In genomic region chr12:21828111-21828775, GRCh38 we compare ENCODE assay signal across 18 cellular contexts. TPM values are rescaled to one million over a fixed set of nuclear protein-coding genes. Genes with fewer than 3 reads are reported as not detected.
DNase-seq lines count a peak whose midpoint lies in the region; ATAC-seq and TF ChIP-seq lines count a peak whose summit lies in the region.
"Had no signal": no experiment of that assay in that cellular context is flagged by ENCODE, and none has a peak within 500 bp of the region (broad histone marks: within the 10 kb centered on the region; RNA-seq: fewer than 3 reads in every experiment).

No MANE protein-coding gene starts in this region.

- no peak overlapping the region for H3K27ac Mint-ChIP-seq in mesothelial cell of epicardium
- H3K27ac Mint-ChIP-seq: activated CD4-positive, alpha-beta memory T cell treated with anti-CD3 and anti-CD28 coated beads for 36 hours; stimulated activated naive CD8-positive, alpha-beta T cell treated with anti-CD3 and anti-CD28 coated beads, Interleukin-15, amount 100 ng/mL, for 72 hours had no signal

- H3K9me3 Mint-ChIP-seq in mesothelial cell of epicardium: no peaks in the 10 kb centered on the region
- H3K9me3 Mint-ChIP-seq: activated CD4-positive, alpha-beta memory T cell treated with anti-CD3 and anti-CD28 coated beads for 36 hours; stimulated activated naive CD8-positive, alpha-beta T cell treated with anti-CD3 and anti-CD28 coated beads, Interleukin-15, amount 100 ng/mL, for 72 hours had no signal

- WGBS in gastroesophageal sphincter (ENCODE audit: low coverage in 1 of 2), 2 donors: 43 to 53% methylated on average over 4 to 5 of the region's 5 CpGs

- no peak overlapping the region for H3K4me3 ChIP-seq in OCI-LY3 (ENCODE audit: low read length)
- H3K4me3 ChIP-seq in gastroesophageal sphincter: no peak overlapping the region

- H3K36me3 Mint-ChIP-seq in mesothelial cell of epicardium: no peaks in the 10 kb centered on the region
- H3K36me3 Mint-ChIP-seq: activated CD4-positive, alpha-beta memory T cell treated with anti-CD3 and anti-CD28 coated beads for 36 hours had no signal

- H3K27me3 ChIP-seq in OCI-LY3 (ENCODE audit: low read depth, low read length) (no peaks in the 10 kb centered on the region), gastroesophageal sphincter (no peaks in the 10 kb centered on the region)

- H3K79me2 ChIP-seq in OCI-LY3 (ENCODE audit: low read length): no peaks in the 10 kb centered on the region

- H4K20me1 ChIP-seq in OCI-LY3 (ENCODE audit: insufficient read depth, low read length): no peaks in the 10 kb centered on the region

- ATAC-seq in gastroesophageal sphincter (peak; percentile 75), sciatic nerve (peak; percentile 16), GM18909 (IDR thresholded peaks at IDR 0.05; ENCODE audit: poor library complexity, unreplicated experiment) (no peak), HG02763 (IDR thresholded peaks at IDR 0.05; ENCODE audit: unreplicated experiment) (no peak)
- ATAC-seq: stimulated activated naive CD8-positive, alpha-beta T cell treated with anti-CD3 and anti-CD28 coated beads, Interleukin-15, amount 100 ng/mL, for 72 hours had no signal

- peak; percentile 6 for TF ChIP-seq EP300 in gastroesophageal sphincter (IDR thresholded peaks at IDR 0.05)

- intact Hi-C loops in sciatic nerve (cut with DNase I): no loop called here

- no peak for TF ChIP-seq POLR2A in gastroesophageal sphincter (IDR thresholded peaks at IDR 0.05)

- peak overlapping the region; percentile 10; the same call in 1 of the 2 replicates for H3K4me2 ChIP-seq in OCI-LY3 (ENCODE audit: low read length)

- TF ChIP-seq CTCF in 22Rv1 (IDR thresholded peaks at IDR 0.05) (no peak), OCI-LY3 (IDR thresholded peaks at IDR 0.05; ENCODE audit: low read depth, low read length) (no peak), gastroesophageal sphincter (IDR thresholded peaks at IDR 0.05) (no peak), mesothelial cell of epicardium (IDR thresholded peaks at IDR 0.05; ENCODE audit: unreplicated experiment) (no peak)

- H3K27me3 Mint-ChIP-seq in mesothelial cell of epicardium (ENCODE audit: low read depth): no peaks in the 10 kb centered on the region
- H3K27me3 Mint-ChIP-seq: stimulated activated naive CD8-positive, alpha-beta T cell treated with anti-CD3 and anti-CD28 coated beads, Interleukin-15, amount 100 ng/mL, for 72 hours had no signal

- H3K4me1 ChIP-seq in OCI-LY3 (ENCODE audit: low read length) (no peaks in the 10 kb centered on the region), gastroesophageal sphincter (peaks cover 12 to 66% (median 21%) of the 10 kb centered on the region in 3 donors)

- H3K9ac ChIP-seq in OCI-LY3 (ENCODE audit: low read length): no peak overlapping the region

- no peaks in the 10 kb centered on the region for H3K36me3 ChIP-seq in OCI-LY3 (replicated peaks; ENCODE audit: low read depth, low read length)
- no peaks in the 10 kb centered on the region for H3K36me3 ChIP-seq in gastroesophageal sphincter

- H3K9me3 ChIP-seq in OCI-LY3 (ENCODE audit: insufficient read depth, low read length) (no peaks in the 10 kb centered on the region), gastroesophageal sphincter (no peaks in the 10 kb centered on the region)

- peaks cover 10% of the 10 kb centered on the region for H3K4me1 Mint-ChIP-seq in mesothelial cell of epicardium
- H3K4me1 Mint-ChIP-seq: stimulated activated naive CD8-positive, alpha-beta T cell treated with anti-CD3 and anti-CD28 coated beads, Interleukin-15, amount 100 ng/mL, for 72 hours had no signal

- DNase-seq in sciatic nerve (ENCODE audit: low spot score) (no peak), mesothelial cell of epicardium (ENCODE audit: low spot score in 2 of 2, unreplicated experiment in 2 of 2) (no peak), AG08395 (ENCODE audit: low spot score) (no peak)
- DNase-seq: activated CD4-positive, alpha-beta memory T cell treated with anti-CD3 and anti-CD28 coated beads for 36 hours; COR-L47; cortex of kidney; erythroblast; GDM1; KG1; NCI-H1417 treated with DMSO at 0.1 percent for 48 hours; NCI-H2227 treated with DMSO at 0.1 percent for 48 hours; stimulated activated naive CD8-positive, alpha-beta T cell treated with anti-CD3 and anti-CD28 coated beads, Interleukin-15, amount 100 ng/mL, for 72 hours had no signal

- H3K27ac ChIP-seq in 22Rv1: peak overlapping the region; percentile 70
- no peak overlapping the region for H3K27ac ChIP-seq in OCI-LY3 (ENCODE audit: low read length)
- H3K27ac ChIP-seq in gastroesophageal sphincter: peak overlapping the region; percentile 72 to 88 (median 82)

- no peak overlapping the region for H2AFZ ChIP-seq in OCI-LY3 (ENCODE audit: low read depth, low read length)

- H3K4me3 Mint-ChIP-seq in mesothelial cell of epicardium: no peak overlapping the region
- H3K4me3 Mint-ChIP-seq: activated CD4-positive, alpha-beta memory T cell treated with anti-CD3 and anti-CD28 coated beads for 36 hours; stimulated activated naive CD8-positive, alpha-beta T cell treated with anti-CD3 and anti-CD28 coated beads, Interleukin-15, amount 100 ng/mL, for 72 hours had no signal

RNA-seq across cellular contexts. Expression of gene KCNJ8, which starts 53.7 kb away (rescaled TPM):
- total RNA-seq in gastroesophageal sphincter (10 to 100 TPM; 28.2 to 36.4 (median 31.6) TPM), sciatic nerve (10.8 TPM), mesothelial cell of epicardium (2.9 to 3.9 TPM (median 3.6 TPM) in 3 replicates)
- total RNA-seq: activated CD4-positive, alpha-beta memory T cell treated with anti-CD3 and anti-CD28 coated beads for 36 hours; SK-MEL-5 had no signal

Comparison
In these comparisons a context has a peak if more than half of its experiments do, and no peak if none do; other contexts are left out.
1. ATAC-seq: peak in gastroesophageal sphincter (single experiment) and sciatic nerve (single experiment); none in GM18909 (single experiment) and HG02763 (single experiment).